ENCODE assay signal across 26 cellular contexts in the genomic region with DNA sequence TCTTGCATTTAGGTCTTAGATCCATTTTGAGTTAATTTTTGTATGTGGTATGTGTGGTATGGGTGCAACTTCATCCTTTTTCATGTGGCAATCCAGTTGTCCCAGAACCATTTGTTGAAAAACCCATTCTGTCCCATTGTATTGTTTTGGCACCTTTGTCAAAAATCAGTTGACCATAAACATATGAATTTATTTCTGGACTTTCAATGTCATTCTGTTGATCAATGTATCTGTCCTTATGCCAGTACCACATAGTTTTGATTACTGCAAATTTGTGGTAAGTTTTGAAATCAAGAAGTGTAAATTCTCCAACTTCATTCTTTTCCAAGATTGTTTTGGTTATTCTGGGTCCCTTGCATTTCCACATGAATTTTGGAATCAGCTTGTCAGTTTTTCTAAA. TPM values are rescaled to one million over a fixed set of nuclear protein-coding genes. Genes with fewer than 3 reads are reported as not detected.
DNase-seq lines count a peak whose midpoint lies in the region; FAIRE-seq and TF ChIP-seq lines count a peak whose summit lies in the region.
"Had no signal": no experiment of that assay in that cellular context is flagged by ENCODE, and none has a peak within 500 bp of the region (broad histone marks: within the 10 kb centered on the region; RNA-seq: fewer than 3 reads in every experiment).

No MANE protein-coding gene starts in this region.

- TF ChIP-seq CTCF in AG10803 (conservative IDR thresholded peaks at IDR 0.05; ENCODE audit: low read length) (no peak), kidney (IDR thresholded peaks at IDR 0.05; ENCODE audit: borderline replicate concordance, extremely low read depth, insufficient read depth) (no peak)

- FAIRE-seq in kidney (lab: Jason Lieb, UNC) = no peak
- FAIRE-seq: A549, GM12878, GM12892, GM18507, GM19239 had no signal

- peak overlapping the region; percentile 24 for H3K9ac ChIP-seq in adipocyte (ENCODE audit: low read length)
- no peak overlapping the region for H3K9ac ChIP-seq in kidney (ENCODE audit: low read length in 2 of 2)
- H3K9ac ChIP-seq: BLaER1 had no signal

- no peak overlapping the region for H3K27ac ChIP-seq in kidney (ENCODE audit: low read depth in 2 of 2, low read length in 2 of 2)
- H3K27ac ChIP-seq: 22Rv1, A549, BLaER1 had no signal

- intact Hi-C loops in kidney (cut with DNase I) = no loop called here

- DNase-seq in AG10803 (ENCODE audit: low read depth) (peak; percentile 66), adipocyte (ENCODE audit: low read depth) (no peak), fibroblast of gingiva (ENCODE audit: low read depth) (peak; percentile 31), activated gamma-delta T cell treated with Interleukin-2 at 50 U/mL for 16 hours (no peak), ecto neural progenitor cell (ENCODE audit: low spot score) (no peak), kidney (no peak)
- DNase-seq: BE2C; C1 segment of cervical spinal cord; Caco-2; Calu3; CD4-positive, alpha-beta T cell; CD8-positive, alpha-beta T cell; DMS 273 treated with DMSO at 0.1 percent for 48 hours; DMS153; DMS53; DMS79; DND-41; EL; GDM1 had no signal

- no peaks in the 10 kb centered on the region for H3K27me3 ChIP-seq in adipocyte (replicated peaks; ENCODE audit: control insufficient read depth, insufficient read depth, low read length)
- H3K27me3 ChIP-seq: BE2C, BLaER1 had no signal

- H3K36me3 ChIP-seq in adipocyte (ENCODE audit: control insufficient read depth, insufficient read depth, low read length, severe bottlenecking) = no peaks in the 10 kb centered on the region
- H3K36me3 ChIP-seq in kidney (ENCODE audit: control insufficient read depth in 1 of 2, insufficient read depth in 2 of 2, low read length in 2 of 2) = no peaks in the 10 kb centered on the region
- H3K36me3 ChIP-seq: BE2C, BLaER1 had no signal

- H3K4me3 ChIP-seq in AG10803 (ENCODE audit: low read length) = no peak overlapping the region
- H3K4me3 ChIP-seq in adipocyte (ENCODE audit: low read length) = no peak overlapping the region
- no peak overlapping the region for H3K4me3 ChIP-seq in kidney (ENCODE audit: low read length in 2 of 2)
- H3K4me3 ChIP-seq: A549, BLaER1, GM12878 had no signal

- H3K9me3 ChIP-seq in adipocyte (ENCODE audit: control insufficient read depth, low read length) (no peaks in the 10 kb centered on the region), kidney (ENCODE audit: control insufficient read depth in 1 of 2, low read length in 2 of 2) (no peaks in the 10 kb centered on the region)
- H3K9me3 ChIP-seq: A549, BE2C, BLaER1, Caco-2 had no signal

- H3K4me1 ChIP-seq in adipocyte (ENCODE audit: control insufficient read depth, insufficient read depth, low read length) (peaks cover 28% of the 10 kb centered on the region), kidney (ENCODE audit: control insufficient read depth in 1 of 2, insufficient read depth in 1 of 2, low read depth in 1 of 2, low read length in 2 of 2) (no peaks in the 10 kb centered on the region)
- H3K4me1 ChIP-seq: BE2C, BLaER1, Caco-2 had no signal

RNA-seq across cellular contexts. Expression of a gene that starts 16.6 kb away (rescaled TPM):
- total RNA-seq in kidney = 6.5 TPM
- polyA plus RNA-seq in kidney (ENCODE audit: insufficient read depth, low read depth, low replicate concordance) = 4.7 TPM
- total RNA-seq: CD8-positive, alpha-beta T cell had no signal

RNA-seq across cellular contexts. Expression of a gene that starts 49.5 kb away (rescaled TPM):
- 55.5 TPM for total RNA-seq in kidney
- 14.3 TPM for polyA plus RNA-seq in kidney (ENCODE audit: insufficient read depth, low read depth, low replicate concordance)

Comparison
In these comparisons a context has a peak if more than half of its experiments do, and no peak if none do; other contexts are left out.
1. DNase-seq: peak in AG10803 (single experiment) and fibroblast of gingiva (single experiment); none in adipocyte (single experiment), activated gamma-delta T cell treated with Interleukin-2 at 50 U/mL for 16 hours (single experiment), ecto neural progenitor cell (single experiment) and kidney (single experiment).